8 cellular contexts compared by ENCODE assay signal in the genomic region with DNA sequence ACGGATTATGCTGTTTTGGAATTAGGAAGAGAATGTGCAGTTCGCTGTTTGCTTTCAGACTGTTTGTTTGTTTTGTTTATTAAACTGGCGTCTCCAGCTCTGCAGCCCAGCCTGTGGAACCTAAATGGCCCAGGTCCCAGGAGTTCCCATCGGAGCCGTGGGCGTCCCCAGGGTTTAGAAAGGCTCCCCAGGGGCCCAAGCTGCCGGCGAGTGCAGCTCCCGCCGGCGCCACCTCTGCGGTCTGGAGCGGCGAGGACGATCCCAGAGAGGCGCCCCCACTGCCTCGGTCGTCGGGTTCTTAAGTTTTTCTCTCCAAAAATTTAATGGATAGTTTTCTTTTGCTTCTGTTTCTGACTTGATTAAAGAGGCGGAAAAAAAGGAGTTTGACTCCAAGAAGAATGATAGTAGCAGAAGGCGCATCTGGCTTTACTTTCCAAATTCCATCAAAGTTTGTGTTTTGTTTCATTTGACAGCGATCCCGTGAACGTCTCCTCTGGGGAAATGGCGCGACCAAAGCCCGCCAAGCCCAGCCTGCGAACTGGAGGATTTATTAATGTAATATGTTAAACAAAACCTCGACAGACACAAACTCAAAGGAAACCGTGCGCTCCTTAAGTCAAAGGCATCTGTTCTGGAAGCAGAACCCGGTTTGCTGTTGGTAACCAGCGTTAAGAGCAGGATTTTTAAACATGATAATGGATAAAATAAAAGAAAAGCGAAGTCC. TPM values are rescaled to one million over a fixed set of nuclear protein-coding genes. Genes with fewer than 3 reads are reported as not detected.
DNase-seq lines count a peak whose midpoint lies in the region; ATAC-seq and TF ChIP-seq lines count a peak whose summit lies in the region.

No MANE protein-coding gene starts in this region.

- peak overlapping the region; percentile 90 to 93 (median 92) for H3K4me3 Mint-ChIP-seq in nephron

- peak overlapping the region; percentile 20; the same call in 1 of the 2 replicates for H3K9ac ChIP-seq in KMS-11

- peak overlapping the region; percentile 89 to 97 (median 97) for H3K27ac Mint-ChIP-seq in nephron

- H3K4me2 ChIP-seq in KMS-11: peak overlapping the region; percentile 49

- H3K4me3 ChIP-seq in KMS-11 (IDR thresholded peaks at IDR 0.05; ENCODE audit: insufficient read depth, low read depth, low read length) (no peak overlapping the region), fibroblast of the aortic adventitia (ENCODE audit: low read depth, low read length) (peak overlapping the region; percentile 71)

- peaks cover 14% of the 10 kb centered on the region for H3K36me3 Mint-ChIP-seq in nephron (ENCODE audit: low read depth)

- H3K9me3 Mint-ChIP-seq in nephron: no peaks in the 10 kb centered on the region

- H3K4me1 ChIP-seq in KMS-11 (ENCODE audit: low read depth, poor library complexity, severe bottlenecking): peaks cover 8% of the 10 kb centered on the region

- H4K20me1 ChIP-seq in KMS-11 (ENCODE audit: insufficient read depth): no peaks in the 10 kb centered on the region

- no peak overlapping the region for H3K27ac ChIP-seq in KMS-11

- H3K36me3 ChIP-seq in KMS-11 (ENCODE audit: insufficient read depth): no peaks in the 10 kb centered on the region

- peak overlapping the region; percentile 95 for H2AFZ ChIP-seq in KMS-11 (ENCODE audit: low read depth)

- DNase-seq in DMS53 (lab: John Stamatoyannopoulos, UW): peak; percentile 70
- DNase-seq in SW480 (ENCODE audit: low spot score): peak; percentile 76
- DNase-seq in fibroblast of the aortic adventitia (ENCODE audit: low read depth): no peak
- no peak for DNase-seq in NCI-H446 treated with DMSO at 0.1 percent for 48 hours (lab: John Stamatoyannopoulos, UW)
- no peak for DNase-seq in epidermal melanocyte (ENCODE audit: insufficient read length, low spot score)

- no peak for ATAC-seq in GM18909 (IDR thresholded peaks at IDR 0.05; ENCODE audit: poor library complexity, unreplicated experiment)

- H3K27me3 Mint-ChIP-seq in nephron (ENCODE audit: low read depth): peaks cover 33% of the 10 kb centered on the region

- peaks cover 31% of the 10 kb centered on the region for H3K4me1 Mint-ChIP-seq in nephron

- no peak for TF ChIP-seq CTCF in KMS-11 (conservative IDR thresholded peaks at IDR 0.05; ENCODE audit: low read depth, low read length)
- peak; percentile 8 for TF ChIP-seq CTCF in fibroblast of the aortic adventitia (IDR thresholded peaks at IDR 0.05; ENCODE audit: insufficient read depth, low read length)
- no peak for TF ChIP-seq CTCF in nephron (IDR thresholded peaks at IDR 0.05; ENCODE audit: unreplicated experiment in 3 of 3)

- H3K27me3 ChIP-seq in KMS-11 (ENCODE audit: insufficient read depth, low read depth): no peaks in the 10 kb centered on the region; the same call in 1 of the 2 replicates

- no peaks in the 10 kb centered on the region for H3K79me2 ChIP-seq in KMS-11 (ENCODE audit: insufficient read depth, low read depth)

RNA-seq across cellular contexts. Expression of a gene that starts 0.7 kb away (rescaled TPM):
- 11.8 and 28.7 TPM in 2 replicates for total RNA-seq in fibroblast of the aortic adventitia (ENCODE audit: low replicate concordance)

Comparison
In these comparisons a context has a peak if more than half of its experiments do, and no peak if none do; other contexts are left out.
1. DNase-seq: peak in DMS53 (single experiment) and SW480 (single experiment); none in fibroblast of the aortic adventitia (single experiment), NCI-H446 treated with DMSO at 0.1 percent for 48 hours (single experiment) and epidermal melanocyte (single experiment).